In the genomic region with DNA sequence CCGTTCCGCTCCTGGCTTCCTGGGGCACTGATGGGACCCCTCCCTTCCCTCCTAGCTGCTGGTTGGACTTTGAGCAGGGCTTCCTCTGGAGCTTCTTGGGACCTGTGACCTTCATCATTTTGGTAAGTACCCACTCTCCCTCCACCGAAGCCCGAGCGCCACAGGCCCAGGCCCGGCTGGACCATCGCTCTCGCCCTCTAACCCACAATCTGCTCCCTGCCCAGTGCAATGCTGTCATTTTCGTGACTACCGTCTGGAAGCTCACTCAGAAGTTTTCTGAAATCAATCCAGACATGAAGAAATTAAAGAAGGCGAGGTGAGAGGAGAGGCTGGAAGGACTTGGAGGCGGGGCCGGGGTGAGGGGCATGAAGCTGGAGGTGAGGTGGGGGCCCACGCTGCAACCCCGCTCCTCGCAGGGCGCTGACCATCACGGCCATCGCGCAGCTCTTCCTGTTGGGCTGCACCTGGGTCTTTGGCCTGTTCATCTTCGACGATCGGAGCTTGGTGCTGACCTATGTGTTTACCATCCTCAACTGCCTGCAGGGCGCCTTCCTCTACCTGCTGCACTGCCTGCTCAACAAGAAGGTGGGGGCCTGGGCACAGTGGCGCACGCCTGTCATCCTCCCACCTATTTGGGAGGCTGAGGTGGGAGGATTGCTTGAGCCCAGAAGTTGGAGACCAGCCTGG, we compare ENCODE assay signal across 8 cellular contexts. TPM values are rescaled to one million over a fixed set of nuclear protein-coding genes. Genes with fewer than 3 reads are reported as not detected.
DNase-seq lines count a peak whose midpoint lies in the region; TF ChIP-seq lines count a peak whose summit lies in the region.

No MANE protein-coding gene starts in this region.

- H3K27ac ChIP-seq in WERI-Rb-1 (peak overlapping the region; percentile 52; the same call in 1 of the 2 replicates), right atrium auricular region (peak overlapping the region; percentile 77 to 78), substantia nigra (ENCODE audit: low read depth, low read length, poor library complexity, severe bottlenecking) (peak overlapping the region; percentile 64)

- H3K4me3 ChIP-seq in WERI-Rb-1 (ENCODE audit: low read depth, low read length) (no peak overlapping the region), right atrium auricular region (no peak overlapping the region)

- H3K9me3 ChIP-seq in WERI-Rb-1 (ENCODE audit: severe bottlenecking): no peaks in the 10 kb centered on the region
- no peaks in the 10 kb centered on the region for H3K9me3 ChIP-seq in right atrium auricular region

- H3K36me3 ChIP-seq in WERI-Rb-1 (peaks cover 54% of the 10 kb centered on the region), right atrium auricular region (peaks cover 77% of the 10 kb centered on the region)

- DNase-seq in activated gamma-delta T cell treated with Interleukin-2 at 50 U/mL for 16 hours: peak; percentile 5
- DNase-seq in activated gamma-delta T cell (lab: John Stamatoyannopoulos, UW): no peak
- no peak for DNase-seq in WERI-Rb-1
- no peak for DNase-seq in right atrium auricular region (ENCODE audit: low spot score)
- DNase-seq in substantia nigra (lab: John Stamatoyannopoulos, UW): no peak
- no peak for DNase-seq in GM20000 (ENCODE audit: low spot score)
- DNase-seq in D341Med (ENCODE audit: low spot score): no peak
- no peak for DNase-seq in NCI-H82 treated with DMSO at 0.1 percent for 48 hours (lab: John Stamatoyannopoulos, UW; ENCODE audit: unreplicated experiment)

- H3K4me1 ChIP-seq in right atrium auricular region: peaks cover 0 to 8% of the 10 kb centered on the region in 2 donors

- TF ChIP-seq CTCF in WERI-Rb-1 (IDR thresholded peaks at IDR 0.05; ENCODE audit: low read depth, low read length) (no peak), right atrium auricular region (IDR thresholded peaks at IDR 0.05) (no peak), GM20000 (IDR thresholded peaks at IDR 0.05; ENCODE audit: extremely low read depth, missing control alignments) (no peak)

- H3K27me3 ChIP-seq in WERI-Rb-1 (ENCODE audit: insufficient read depth, low read depth, severe bottlenecking) (no peaks in the 10 kb centered on the region), right atrium auricular region (no peaks in the 10 kb centered on the region)

RNA-seq across cellular contexts. Expression of a gene that starts 12.4 kb away (rescaled TPM):
- total RNA-seq in right atrium auricular region: 10 to 100 TPM; 25.5 to 29.8 TPM

RNA-seq across cellular contexts. Expression of a gene that starts 25.5 kb away (rescaled TPM):
- total RNA-seq in right atrium auricular region: 10 to 100 TPM; 33.9 to 37.3 TPM

RNA-seq across cellular contexts. Expression of a gene that starts 26.3 kb away (rescaled TPM):
- 100 to 1,000 TPM in 1 of 2 donors, 10 to 100 TPM in 1; 87.2 to 111 TPM for total RNA-seq in right atrium auricular region
